Comparison of ENCODE assay signal across 9 cellular contexts in genomic region chr2:191486584-191487320, GRCh38.
A peak's percentile ranks its signal among the peaks of the same experiment; 100 is the strongest.
DNase-seq lines count a peak whose midpoint lies in the region; ATAC-seq and TF ChIP-seq lines count a peak whose summit lies in the region.
"Had no signal": no experiment of that assay in that cellular context is flagged by ENCODE, and none has a peak within 500 bp of the region (broad histone marks: within the 10 kb centered on the region; RNA-seq: fewer than 3 reads in every experiment).

No MANE protein-coding gene starts in this region.

- H3K27ac ChIP-seq in A673 (ENCODE audit: low read depth, low read length, poor library complexity, severe bottlenecking) (no peak overlapping the region), gastrocnemius medialis (no peak overlapping the region)
- H3K27ac ChIP-seq: SK-N-MC had no signal

- CTCF ChIA-PET in A673 (lab: Charles Lee) = interaction anchor here (0.6 kb wide), 1 partner anchor 321 kb away, joined by 3 read pairs; no protein-coding TSS in a partner anchor

- BruUV-seq in A673 (replicated peaks; lab: Mats Ljungman, UMichigan) = no TSS peak

- H3K9me3 ChIP-seq in A673 (ENCODE audit: low read depth, low read length, poor library complexity, severe bottlenecking) = peaks cover 5% of the 10 kb centered on the region
- no peaks in the 10 kb centered on the region for H3K9me3 ChIP-seq in gastrocnemius medialis

- H3K4me3 ChIP-seq in A673 (ENCODE audit: low read depth, low read length, poor library complexity, severe bottlenecking) (no peak overlapping the region), gastrocnemius medialis (no peak overlapping the region)
- H3K4me3 ChIP-seq: SK-N-MC had no signal

- ATAC-seq in GM18861 (IDR thresholded peaks at IDR 0.05; ENCODE audit: unreplicated experiment) = no peak
- no peak for ATAC-seq in gastrocnemius medialis

- POLR2A ChIA-PET in A673 (lab: Charles Lee; ENCODE audit: low non-redundant PET) = no interaction called here

- H3K27me3 ChIP-seq in A673 (replicated peaks; ENCODE audit: insufficient read depth, low read depth, low read length, poor library complexity) (no peaks in the 10 kb centered on the region), gastrocnemius medialis (no peaks in the 10 kb centered on the region)

- no peak for TF ChIP-seq CTCF in A673 (conservative IDR thresholded peaks at IDR 0.05; ENCODE audit: low read depth, low read length)
- TF ChIP-seq CTCF in gastrocnemius medialis (IDR thresholded peaks at IDR 0.05 in 4 of 5, conservative IDR thresholded peaks at IDR 0.05 in 1 of 5) = no peak

- in situ Hi-C loops in gastrocnemius medialis (cut with MboI; ENCODE audit: low sequenced_read_pairs in 4 of 4) = no loop called here

- H3K4me1 ChIP-seq in A673 (ENCODE audit: insufficient read depth, low read length, poor library complexity, severe bottlenecking) (peaks cover 11% of the 10 kb centered on the region), gastrocnemius medialis (no peaks in the 10 kb centered on the region)

- TF ChIP-seq POLR2A in gastrocnemius medialis (IDR thresholded peaks at IDR 0.05) = no peak

- DNase-seq in A673 (ENCODE audit: low spot score) = peak; percentile 87
- DNase-seq in GM04504 (ENCODE audit: low read depth) = peak; percentile 99
- peak; percentile 83 for DNase-seq in SW480 (ENCODE audit: low spot score)
- peak in 41 of 42 donors; percentile 35 to 92 (median 66) for DNase-seq in head of caudate nucleus
- DNase-seq in gastrocnemius medialis = no peak
- DNase-seq in activated CD8-positive, alpha-beta memory T cell treated with anti-CD3 and anti-CD28 coated beads for 24 hours = no peak
- no peak for DNase-seq in NCI-H2081 treated with DMSO at 0.1 percent for 48 hours (lab: John Stamatoyannopoulos, UW)

- intact Hi-C loops in A673 (cut with micrococcal nuclease; ENCODE audit: unreplicated experiment) (no loop called here), head of caudate nucleus (cut with DNase I) (no loop called here), gastrocnemius medialis (cut with DNase I; ENCODE audit: low total_unique reads) (no loop called here)

- H3K36me3 ChIP-seq in A673 (ENCODE audit: insufficient read depth, low read length, poor library complexity, severe bottlenecking) (no peaks in the 10 kb centered on the region), gastrocnemius medialis (no peaks in the 10 kb centered on the region)

Comparison
In these comparisons a context has a peak if more than half of its experiments do, and no peak if none do; other contexts are left out.
1. DNase-seq: peak in A673 (single experiment), GM04504 (single experiment), SW480 (single experiment) and head of caudate nucleus (41 of 42); none in gastrocnemius medialis (0 of 2), activated CD8-positive, alpha-beta memory T cell treated with anti-CD3 and anti-CD28 coated beads for 24 hours (single experiment) and NCI-H2081 treated with DMSO at 0.1 percent for 48 hours (single experiment).